1 cellular context compared by ENCODE assay signal in genomic region chr17:81683584-81684441, GRCh38.
A peak's percentile ranks its signal among the peaks of the same experiment; 100 is the strongest.
TF ChIP-seq lines count a peak whose summit lies in the region.

Gene ARL16, minus strand, starts transcription at chr17:81683797. Its CDS starts 44 bp downstream, at chr17:81683753.
Gene HGS, plus strand, starts transcription at chr17:81684011. Its CDS starts 56 bp downstream, at chr17:81684067.

TF ChIP-seq in K562, 482 proteins besides CTCF, POLR2A, EP300 and RAD21 (continued from another document and continues in another):
- peak; percentile 41 for TF ChIP-seq PRDM10 (IDR thresholded peaks at IDR 0.05; ENCODE audit: partially characterized antibody)
- TF ChIP-seq NR4A1 (CRISPR knock-in tag; IDR thresholded peaks at IDR 0.05), result no peak
- no peak for TF ChIP-seq NR4A1 (tag; IDR thresholded peaks at IDR 0.05)
- TF ChIP-seq KDM4B (IDR thresholded peaks at IDR 0.05; ENCODE audit: borderline replicate concordance in 2 of 2, low read depth in 1 of 2), result 0 out of 4 replicates have a peak, but pooled peaks of 1 of the 2 experiments have one; percentile 37
- TF ChIP-seq ZBTB9 (CRISPR knock-in tag; IDR thresholded peaks at IDR 0.05), result 0 out of 2 replicates have a peak, but pooled peaks have one; percentile 35
- TF ChIP-seq ZBTB26 (CRISPR knock-in tag; IDR thresholded peaks at IDR 0.05), result no peak
- TF ChIP-seq SMAD2 (IDR thresholded peaks at IDR 0.05; ENCODE audit: low read depth, low read length), result no peak
- TF ChIP-seq PRPF4 (IDR thresholded peaks at IDR 0.05; ENCODE audit: insufficient read depth, low read depth, low read length, poor library complexity, severe bottlenecking), result no peak
- TF ChIP-seq ETV6 (IDR thresholded peaks at IDR 0.05; ENCODE audit: borderline replicate concordance in 1 of 2, low read depth in 2 of 2, low read length in 1 of 2), result no peak
- TF ChIP-seq ETV6 (CRISPR knock-in tag; IDR thresholded peaks at IDR 0.05; ENCODE audit: borderline replicate concordance), result no peak
- TF ChIP-seq ZBTB34 (CRISPR knock-in tag; IDR thresholded peaks at IDR 0.05), result no peak
- no peak for TF ChIP-seq PBX2 (CRISPR knock-in tag; IDR thresholded peaks at IDR 0.05; ENCODE audit: low read depth)
- no peak for TF ChIP-seq PBX2 (tag; conservative IDR thresholded peaks at IDR 0.05; ENCODE audit: low read depth)
- TF ChIP-seq ZNF431 (CRISPR knock-in tag; IDR thresholded peaks at IDR 0.05), result peak; percentile 26; the same call in 1 of the 2 replicates
- no peak for TF ChIP-seq ZNF318 (IDR thresholded peaks at IDR 0.05; ENCODE audit: borderline replicate concordance in 1 of 2, low read depth in 1 of 2)
- TF ChIP-seq GTF2B (IDR thresholded peaks at IDR 0.05; ENCODE audit: extremely low read depth, insufficient read length), result no peak
- TF ChIP-seq ZNF407 (IDR thresholded peaks at IDR 0.05; ENCODE audit: low read depth), result peak; percentile 99
- TF ChIP-seq TAF15 (IDR thresholded peaks at IDR 0.05; ENCODE audit: low read depth, low read length), result no peak
